Comparison of ENCODE assay signal across 1 cellular context in genomic region chr1:26922201-26922729, GRCh38.
TF ChIP-seq lines count a peak whose summit lies in the region.

No MANE protein-coding gene starts in this region.

TF ChIP-seq in K562, 482 proteins besides CTCF, POLR2A, EP300 and RAD21 (continued from another document and continues in another):
- TF ChIP-seq JUND (IDR thresholded peaks at IDR 0.05; ENCODE audit: borderline replicate concordance, low read depth, low read length), result no peak
- no peak for TF ChIP-seq JUND (tag; IDR thresholded peaks at IDR 0.05; ENCODE audit: borderline replicate concordance, low read depth, low read length)
- no peak for TF ChIP-seq ZNF699 (CRISPR knock-in tag; IDR thresholded peaks at IDR 0.05; ENCODE audit: insufficient replicate concordance)
- TF ChIP-seq PPARD (CRISPR knock-in tag; IDR thresholded peaks at IDR 0.05), result no peak
- TF ChIP-seq ARNT (IDR thresholded peaks at IDR 0.05), result 0 out of 4 replicates have a peak, but pooled peaks of 1 of the 2 experiments have one; percentile 21
- TF ChIP-seq DIDO1 (tag; IDR thresholded peaks at IDR 0.05; ENCODE audit: low read depth), result no peak
- TF ChIP-seq MIER1 (IDR thresholded peaks at IDR 0.05; ENCODE audit: low read depth), result no peak
- no peak for TF ChIP-seq BRD4 (IDR thresholded peaks at IDR 0.05)
- TF ChIP-seq TCFL5 (CRISPR knock-in tag; conservative IDR thresholded peaks at IDR 0.05), result no peak
- no peak for TF ChIP-seq RBM22 (IDR thresholded peaks at IDR 0.05; ENCODE audit: low read depth, low read length, poor library complexity, severe bottlenecking)
- 0 out of 2 replicates have a peak, but pooled peaks have one; percentile 9 for TF ChIP-seq ZNF143 (CRISPR knock-in tag; IDR thresholded peaks at IDR 0.05)
- TF ChIP-seq ESRRA (IDR thresholded peaks at IDR 0.05; ENCODE audit: borderline replicate concordance, low read depth), result no peak
- TF ChIP-seq TCF3 (CRISPR knock-in tag; IDR thresholded peaks at IDR 0.05), result no peak
- TF ChIP-seq ETV5 (CRISPR knock-in tag; IDR thresholded peaks at IDR 0.05; ENCODE audit: low read depth), result no peak
- TF ChIP-seq TRIM24 (IDR thresholded peaks at IDR 0.05), result 0 out of 4 replicates have a peak, but pooled peaks of 1 of the 2 experiments have one; percentile 2
- peak; percentile 37 for TF ChIP-seq MEIS2 (IDR thresholded peaks at IDR 0.05; ENCODE audit: partially characterized antibody)
- TF ChIP-seq ZFX (CRISPR knock-in tag; IDR thresholded peaks at IDR 0.05), result no peak; the same call in none of the 2 replicates
- TF ChIP-seq SRSF3 (IDR thresholded peaks at IDR 0.05; ENCODE audit: insufficient read depth, low read length), result no peak
- TF ChIP-seq BCOR (IDR thresholded peaks at IDR 0.05), result no peak
- no peak for TF ChIP-seq ZNF445 (CRISPR knock-in tag; IDR thresholded peaks at IDR 0.05; ENCODE audit: low read depth)
- no peak for TF ChIP-seq ZBTB7A (IDR thresholded peaks at IDR 0.05; ENCODE audit: borderline replicate concordance, control insufficient read depth, low read depth, low read length)
- no peak for TF ChIP-seq KDM4B (IDR thresholded peaks at IDR 0.05; ENCODE audit: borderline replicate concordance in 2 of 2, low read depth in 1 of 2)
- no peak for TF ChIP-seq HMG20A (CRISPR knock-in tag; conservative IDR thresholded peaks at IDR 0.05)
- TF ChIP-seq ZNF436 (CRISPR knock-in tag; IDR thresholded peaks at IDR 0.05), result no peak
- no peak for TF ChIP-seq STAT5A (IDR thresholded peaks at IDR 0.05; ENCODE audit: borderline replicate concordance, low read length)
- peak; percentile 4 for TF ChIP-seq CHD1 (IDR thresholded peaks at IDR 0.05; ENCODE audit: low read length)
- TF ChIP-seq, protein P1, sequence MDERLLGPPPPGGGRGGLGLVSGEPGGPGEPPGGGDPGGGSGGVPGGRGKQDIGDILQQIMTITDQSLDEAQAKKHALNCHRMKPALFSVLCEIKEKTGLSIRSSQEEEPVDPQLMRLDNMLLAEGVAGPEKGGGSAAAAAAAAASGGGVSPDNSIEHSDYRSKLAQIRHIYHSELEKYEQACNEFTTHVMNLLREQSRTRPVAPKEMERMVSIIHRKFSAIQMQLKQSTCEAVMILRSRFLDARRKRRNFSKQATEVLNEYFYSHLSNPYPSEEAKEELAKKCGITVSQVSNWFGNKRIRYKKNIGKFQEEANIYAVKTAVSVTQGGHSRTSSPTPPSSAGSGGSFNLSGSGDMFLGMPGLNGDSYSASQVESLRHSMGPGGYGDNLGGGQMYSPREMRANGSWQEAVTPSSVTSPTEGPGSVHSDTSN (CRISPR knock-in tag; IDR thresholded peaks at IDR 0.05; ENCODE audit: low read depth), result no peak
- TF ChIP-seq, protein P1 (tag; conservative IDR thresholded peaks at IDR 0.05; ENCODE audit: low read depth), result peak; percentile 54; the same call in 1 of the 2 replicates
- TF ChIP-seq ETS1 (conservative IDR thresholded peaks at IDR 0.05; ENCODE audit: control insufficient read depth, low read depth, low read length), result no peak
- no peak for TF ChIP-seq HNRNPK (IDR thresholded peaks at IDR 0.05; ENCODE audit: low read depth, low read length, poor library complexity, severe bottlenecking)
- no peak for TF ChIP-seq HBP1 (CRISPR knock-in tag; IDR thresholded peaks at IDR 0.05)
- no peak for TF ChIP-seq ZNF24 (IDR thresholded peaks at IDR 0.05)
- no peak for TF ChIP-seq PCBP2 (IDR thresholded peaks at IDR 0.05; ENCODE audit: low read depth, low read length, poor library complexity, severe bottlenecking)
- 0 out of 2 replicates have a peak, but pooled peaks have one; percentile 5 for TF ChIP-seq NR2C1 (IDR thresholded peaks at IDR 0.05)
- TF ChIP-seq NR2C1 (tag; IDR thresholded peaks at IDR 0.05), result peak; percentile 26; the same call in 1 of the 2 replicates
- TF ChIP-seq HNRNPH1 (optimal IDR thresholded peaks at IDR 0.05; ENCODE audit: low read depth, low read length), result no peak
- 0 out of 2 replicates have a peak, but pooled peaks have one; percentile 56 for TF ChIP-seq NFIC (IDR thresholded peaks at IDR 0.05)
- no peak for TF ChIP-seq ZKSCAN3 (CRISPR knock-in tag; IDR thresholded peaks at IDR 0.05)
- no peak for TF ChIP-seq TAF7 (tag; IDR thresholded peaks at IDR 0.05)
- TF ChIP-seq ZNF232 (CRISPR knock-in tag; IDR thresholded peaks at IDR 0.05), result no peak
- no peak for TF ChIP-seq CREM (IDR thresholded peaks at IDR 0.05; ENCODE audit: low read depth)
- TF ChIP-seq ZFPM2 (CRISPR knock-in tag; IDR thresholded peaks at IDR 0.05), result no peak
- no peak for TF ChIP-seq BCLAF1 (IDR thresholded peaks at IDR 0.05; ENCODE audit: borderline replicate concordance in 1 of 2, control insufficient read depth in 1 of 2, low read depth in 2 of 2, low read length in 1 of 2)
- no peak for TF ChIP-seq CREB1 (IDR thresholded peaks at IDR 0.05)
- no peak for TF ChIP-seq CREB1 (CRISPR knock-in tag; IDR thresholded peaks at IDR 0.05)
- no peak for TF ChIP-seq ATF1 (CRISPR knock-in tag; IDR thresholded peaks at IDR 0.05)
- TF ChIP-seq ATF1 (tag; IDR thresholded peaks at IDR 0.05), result no peak
- no peak for TF ChIP-seq ZNF175 (CRISPR knock-in tag; IDR thresholded peaks at IDR 0.05; ENCODE audit: low read depth)
- TF ChIP-seq GTF3C2 (IDR thresholded peaks at IDR 0.05; ENCODE audit: borderline replicate concordance, extremely low read depth, insufficient read length), result no peak
- TF ChIP-seq, protein P2, sequence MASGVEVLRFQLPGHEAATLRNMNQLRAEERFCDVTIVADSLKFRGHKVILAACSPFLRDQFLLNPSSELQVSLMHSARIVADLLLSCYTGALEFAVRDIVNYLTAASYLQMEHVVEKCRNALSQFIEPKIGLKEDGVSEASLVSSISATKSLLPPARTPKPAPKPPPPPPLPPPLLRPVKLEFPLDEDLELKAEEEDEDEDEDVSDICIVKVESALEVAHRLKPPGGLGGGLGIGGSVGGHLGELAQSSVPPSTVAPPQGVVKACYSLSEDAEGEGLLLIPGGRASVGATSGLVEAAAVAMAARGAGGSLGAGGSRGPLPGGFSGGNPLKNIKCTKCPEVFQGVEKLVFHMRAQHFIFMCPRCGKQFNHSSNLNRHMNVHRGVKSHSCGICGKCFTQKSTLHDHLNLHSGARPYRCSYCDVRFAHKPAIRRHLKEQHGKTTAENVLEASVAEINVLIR (CRISPR knock-in tag; IDR thresholded peaks at IDR 0.05), result no peak
- TF ChIP-seq, protein P3, sequence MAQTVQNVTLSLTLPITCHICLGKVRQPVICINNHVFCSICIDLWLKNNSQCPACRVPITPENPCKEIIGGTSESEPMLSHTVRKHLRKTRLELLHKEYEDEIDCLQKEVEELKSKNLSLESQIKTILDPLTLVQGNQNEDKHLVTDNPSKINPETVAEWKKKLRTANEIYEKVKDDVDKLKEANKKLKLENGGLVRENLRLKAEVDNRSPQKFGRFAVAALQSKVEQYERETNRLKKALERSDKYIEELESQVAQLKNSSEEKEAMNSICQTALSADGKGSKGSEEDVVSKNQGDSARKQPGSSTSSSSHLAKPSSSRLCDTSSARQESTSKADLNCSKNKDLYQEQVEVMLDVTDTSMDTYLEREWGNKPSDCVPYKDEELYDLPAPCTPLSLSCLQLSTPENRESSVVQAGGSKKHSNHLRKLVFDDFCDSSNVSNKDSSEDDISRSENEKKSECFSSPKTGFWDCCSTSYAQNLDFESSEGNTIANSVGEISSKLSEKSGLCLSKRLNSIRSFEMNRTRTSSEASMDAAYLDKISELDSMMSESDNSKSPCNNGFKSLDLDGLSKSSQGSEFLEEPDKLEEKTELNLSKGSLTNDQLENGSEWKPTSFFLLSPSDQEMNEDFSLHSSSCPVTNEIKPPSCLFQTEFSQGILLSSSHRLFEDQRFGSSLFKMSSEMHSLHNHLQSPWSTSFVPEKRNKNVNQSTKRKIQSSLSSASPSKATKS (CRISPR knock-in tag; IDR thresholded peaks at IDR 0.05), result no peak
- TF ChIP-seq DDX20 (tag; IDR thresholded peaks at IDR 0.05; ENCODE audit: low read depth), result no peak
- TF ChIP-seq ETV1 (tag; conservative IDR thresholded peaks at IDR 0.05; ENCODE audit: low read depth), result no peak
- TF ChIP-seq IRF2 (CRISPR knock-in tag; IDR thresholded peaks at IDR 0.05), result no peak
- peak; percentile 23 for TF ChIP-seq ZNF263 (CRISPR knock-in tag; IDR thresholded peaks at IDR 0.05; ENCODE audit: borderline replicate concordance)
- TF ChIP-seq MTF1 (CRISPR knock-in tag; IDR thresholded peaks at IDR 0.05; ENCODE audit: borderline replicate concordance), result no peak
- TF ChIP-seq POLR2AphosphoS5 (IDR thresholded peaks at IDR 0.05; ENCODE audit: control insufficient read depth, insufficient read depth, low read depth, low read length), result no peak; the same call in 1 of the 2 replicates
